In genomic region chr14:70809238-70810214, GRCh38 we compare ENCODE assay signal across 8 cellular contexts. TPM values are rescaled to one million over a fixed set of nuclear protein-coding genes. Genes with fewer than 3 reads are reported as not detected.
A peak's percentile ranks its signal among the peaks of the same experiment; 100 is the strongest.
DNase-seq lines count a peak whose midpoint lies in the region; ATAC-seq and TF ChIP-seq lines count a peak whose summit lies in the region.

Gene MAP3K9 (minus strand): TSS chr14:70809513. CDS start chr14:70809171, 342 bp downstream.

- H3K4me3 ChIP-seq in AG04450 (ENCODE audit: low read depth, low read length): peak within 1 kb of the TSS; percentile 59

- ATAC-seq in GM18909 (IDR thresholded peaks at IDR 0.05; ENCODE audit: poor library complexity, unreplicated experiment) (peak; percentile 90), HG03159 (IDR thresholded peaks at IDR 0.05; ENCODE audit: unreplicated experiment) (peak; percentile 91)

- TF ChIP-seq CTCF in AG04450 (IDR thresholded peaks at IDR 0.05; ENCODE audit: low read depth, low read length): no peak

- H3K27ac ChIP-seq in AG04450 (ENCODE audit: low read depth, low read length): no peak within 1 kb of the TSS

- no peak for DNase-seq in AG04450 (ENCODE audit: low read depth, low spot score)
- DNase-seq in NCI-H2227 (lab: John Stamatoyannopoulos, UW; ENCODE audit: unreplicated experiment): peak; percentile 97
- peak; percentile 73 for DNase-seq in activated CD4-positive, CD25-positive, alpha-beta regulatory T cell treated with anti-CD3 and anti-CD28 coated beads, Interleukin-2, amount 50 U/mL, for 16 hours (ENCODE audit: low read depth, low spot score)
- DNase-seq in cerebellar cortex (ENCODE audit: low spot score): peak; percentile 99
- peak; percentile 99 for DNase-seq in kidney tubule cell (ENCODE audit: low spot score)
- peak; percentile 75 to 90 for DNase-seq in stimulated activated CD4-positive, alpha-beta T cell treated with anti-CD3 and anti-CD28 coated beads, Interleukin-1b, Interleukin-23, amount 100 ng/mL, for 4 hours (ENCODE audit: low read depth in 2 of 2)

- CTCF ChIA-PET in AG04450 (lab: Charles Lee): interaction anchor here (1.0 to 2.8 kb wide), 2 partner anchors 8 to 18 kb away, joined by 3 to 13 read pairs; no protein-coding TSS in a partner anchor

- no peaks in the 10 kb centered on the region for H3K9me3 ChIP-seq in AG04450 (ENCODE audit: control insufficient read depth, insufficient read depth, low read length)

- peaks cover 37% of the 10 kb centered on the region for H3K27me3 ChIP-seq in AG04450 (ENCODE audit: control insufficient read depth, insufficient read depth, low read length)

- POLR2A ChIA-PET in AG04450 (lab: Yijun Ruan, JAX): no interaction called here

RNA-seq across cellular contexts. Expression of gene MAP3K9, which starts in this region (rescaled TPM):
- 0.22 and 0.24 TPM in 2 replicates for polyA plus RNA-seq in AG04450 (2011; rRNA removed)
- 0.30 and 0.51 TPM in 2 replicates for polyA minus RNA-seq in AG04450 (2011; rRNA and poly(A)+ RNA removed)
